Comparison of ENCODE assay signal across 8 cellular contexts in genomic region chr20:34522969-34523871, GRCh38. TPM values are rescaled to one million over a fixed set of nuclear protein-coding genes. Genes with fewer than 3 reads are reported as not detected.
DNase-seq lines count a peak whose midpoint lies in the region; ATAC-seq and TF ChIP-seq lines count a peak whose summit lies in the region.

No MANE protein-coding gene starts in this region.

- peak; percentile 77 to 89 for ATAC-seq in naive thymus-derived CD8-positive, alpha-beta T cell
- ATAC-seq in upper lobe of right lung (peak; percentile 66), GM21825 (IDR thresholded peaks at IDR 0.05; ENCODE audit: unreplicated experiment) (no peak)

- intact Hi-C loops in upper lobe of right lung (cut with DNase I) = no loop called here

- DNase-seq in SIG-M5 treated with dmso at 0.1 percent for 504 hours (lab: John Stamatoyannopoulos, UW; ENCODE audit: unreplicated experiment) (peak; percentile 31), SIG-M5 (lab: John Stamatoyannopoulos, UW) (no peak), NCI-H460 (ENCODE audit: extremely low read depth, low read depth) (peak; percentile 43), upper lobe of right lung (no peak)
- DNase-seq in activated CD8-positive, alpha-beta memory T cell treated with anti-CD3 and anti-CD28 coated beads for 24 hours = peak; percentile 72
- peak; percentile 32 to 70 (median 48) for DNase-seq in naive thymus-derived CD8-positive, alpha-beta T cell

- no peak overlapping the region for H3K4me3 ChIP-seq in esophagus (ENCODE audit: low read depth in 1 of 2, low read length in 2 of 2)
- H3K4me3 ChIP-seq in upper lobe of right lung = no peak overlapping the region

- H3K9me3 Mint-ChIP-seq in naive thymus-derived CD8-positive, alpha-beta T cell = no peaks in the 10 kb centered on the region

- peak overlapping the region in 9 of 10 donors; percentile 40 to 79 (median 57) for H3K27ac Mint-ChIP-seq in naive thymus-derived CD8-positive, alpha-beta T cell

- H3K27me3 ChIP-seq in esophagus (ENCODE audit: control insufficient read depth in 1 of 2, insufficient read depth in 2 of 2, low read length in 2 of 2) (no peaks in the 10 kb centered on the region), upper lobe of right lung (no peaks in the 10 kb centered on the region)

- peaks cover 19 to 64% (median 45%) of the 10 kb centered on the region in 4 donors for H3K4me1 Mint-ChIP-seq in naive thymus-derived CD8-positive, alpha-beta T cell

- peak; percentile 46 for TF ChIP-seq CTCF in upper lobe of right lung (IDR thresholded peaks at IDR 0.05)

- H3K4me1 ChIP-seq in esophagus (ENCODE audit: control insufficient read depth in 2 of 2, insufficient read depth in 2 of 2, low read length in 1 of 2) = peaks cover 2 to 9% of the 10 kb centered on the region in 2 donors
- peaks cover 29% of the 10 kb centered on the region for H3K4me1 ChIP-seq in upper lobe of right lung

- peak overlapping the region; percentile 38 to 76 for H3K27ac ChIP-seq in esophagus (ENCODE audit: low read depth in 2 of 2, low read length in 1 of 2)
- H3K27ac ChIP-seq in upper lobe of right lung = no peak overlapping the region

- H3K36me3 Mint-ChIP-seq in naive thymus-derived CD8-positive, alpha-beta T cell = peaks cover 0 to 52% (median 5%) of the 10 kb centered on the region in 3 donors

- 49 to 57% methylated on average over 17 of the region's 17 CpGs for WGBS in esophagus, 2 donors

- peak overlapping the region in 2 of 10 donors; percentile 26 to 47 for H3K4me3 Mint-ChIP-seq in naive thymus-derived CD8-positive, alpha-beta T cell

- no peaks in the 10 kb centered on the region for H3K27me3 Mint-ChIP-seq in naive thymus-derived CD8-positive, alpha-beta T cell

- H3K36me3 ChIP-seq in esophagus (ENCODE audit: control insufficient read depth in 2 of 2, insufficient read depth in 2 of 2, low read length in 1 of 2) (peaks cover 6% of the 10 kb centered on the region in 2 donors), upper lobe of right lung (peaks cover 44% of the 10 kb centered on the region)

- POLR2A ChIA-PET in naive thymus-derived CD8-positive, alpha-beta T cell (lab: Charles Lee) = no interaction called here

- H3K9me3 ChIP-seq in esophagus (ENCODE audit: control insufficient read depth in 2 of 2, insufficient read depth in 1 of 2, low read depth in 1 of 2, low read length in 1 of 2) = no peaks in the 10 kb centered on the region
- H3K9me3 ChIP-seq in upper lobe of right lung = no peaks in the 10 kb centered on the region

RNA-seq across cellular contexts. Expression of gene DYNLRB1, which starts 7.0 kb away (rescaled TPM):
- total RNA-seq in NCI-H460 (2014; rRNA removed; shearing (Covaris generic)) = 175 and 219 TPM in 2 replicates
- 50.4 and 58.7 TPM in 2 replicates for polyA plus RNA-seq in NCI-H460 (2014; cell fraction: nucleus; rRNA removed)
- 100 to 1,000 TPM; 140 to 189 TPM for polyA plus RNA-seq in esophagus
- 10 to 100 TPM; 60.1 to 67.6 TPM for total RNA-seq in naive thymus-derived CD8-positive, alpha-beta T cell
- 100 to 1,000 TPM; 216 to 275 (median 268) TPM for polyA plus RNA-seq in naive thymus-derived CD8-positive, alpha-beta T cell
- total RNA-seq in upper lobe of right lung = 146 TPM

RNA-seq across cellular contexts. Expression of gene MAP1LC3A, which starts 35.3 kb away (rescaled TPM):
- total RNA-seq in NCI-H460 (2014; rRNA removed; shearing (Covaris generic)) = 1.2 and 2.3 TPM in 2 replicates
- 0.33 and 9.5 TPM in 2 replicates for polyA plus RNA-seq in NCI-H460 (2014; cell fraction: nucleus; rRNA removed)
- 10 to 100 TPM; 28.7 to 29.5 TPM for polyA plus RNA-seq in esophagus
- 1 to 10 TPM in 1 of 2 experiments, under 1 TPM in 1; 0.99 to 2.4 TPM for total RNA-seq in naive thymus-derived CD8-positive, alpha-beta T cell
- 1 to 10 TPM in 2 of 3 donors, under 1 TPM in 1; 0.94 to 2.1 (median 1.6) TPM for polyA plus RNA-seq in naive thymus-derived CD8-positive, alpha-beta T cell
- 45.9 TPM for total RNA-seq in upper lobe of right lung

Comparison
In these comparisons a context has a peak if more than half of its experiments do, and no peak if none do; other contexts are left out.
1. DNase-seq: peak in SIG-M5 treated with dmso at 0.1 percent for 504 hours (single experiment), NCI-H460 (single experiment), activated CD8-positive, alpha-beta memory T cell treated with anti-CD3 and anti-CD28 coated beads for 24 hours (single experiment) and naive thymus-derived CD8-positive, alpha-beta T cell (10 of 10); none in SIG-M5 (single experiment) and upper lobe of right lung (single experiment).
2. RNA of gene MAP1LC3A, which starts 35.3 kb away (total RNA-seq): 45.9 TPM in upper lobe of right lung (single experiment); 0.99 to 2.4 TPM in naive thymus-derived CD8-positive, alpha-beta T cell and 1.2 to 2.3 TPM in NCI-H460; every median in the first group is over 10 times any median in the second.